Comparison of ENCODE assay signal across 8 cellular contexts in the genomic region with DNA sequence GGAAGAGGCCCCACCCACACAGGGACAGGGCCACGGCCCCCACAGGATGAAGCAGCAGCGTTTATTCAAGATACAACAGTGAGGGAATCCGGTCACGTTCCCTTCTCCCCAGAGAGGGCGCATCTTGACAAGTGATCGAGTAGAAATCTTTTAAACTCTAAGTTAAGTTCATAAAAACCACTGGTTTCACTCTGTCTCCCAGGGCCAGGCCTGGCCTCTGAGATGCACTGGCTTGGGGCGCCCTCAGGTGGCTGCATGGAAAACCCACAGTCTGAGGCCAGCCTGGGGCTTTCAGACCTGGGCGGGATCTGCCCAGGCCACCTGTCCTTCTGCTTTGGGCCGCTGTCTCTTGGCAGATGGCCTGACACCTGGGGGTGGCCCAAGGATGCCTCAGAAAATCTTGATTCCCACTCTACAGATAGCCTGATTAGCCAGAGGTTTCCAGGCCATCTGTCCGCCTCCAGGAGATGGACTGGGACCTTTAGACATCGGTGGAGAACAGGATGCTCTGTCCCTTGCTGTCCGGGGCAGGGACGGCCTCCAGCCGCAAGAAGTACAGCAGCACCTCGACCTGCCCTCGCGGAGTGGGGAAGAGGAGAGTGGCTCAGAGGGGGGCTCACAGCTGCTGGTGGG.
DNase-seq lines count a peak whose midpoint lies in the region; ATAC-seq and TF ChIP-seq lines count a peak whose summit lies in the region.
"Not testable (repeated sequence)": the region's sequence is repeated elsewhere in the genome, so short reads cannot be mapped to it uniquely, and the experiment has no call there.

No MANE protein-coding gene starts in this region.

- H3K9me3 Mint-ChIP-seq in central memory CD8-positive, alpha-beta T cell = not testable (repeated sequence)

- not testable (repeated sequence) for H3K27ac ChIP-seq in DND-41 (ENCODE audit: low read length); OCI-LY1 (ENCODE audit: low read depth, low read length, poor library complexity, severe bottlenecking)
- peak overlapping the region in 1 of 2 donors; percentile 40 for H3K27ac ChIP-seq in thoracic aorta

- peak overlapping the region; percentile 22; the same call in 1 of the 2 replicates for H3K4me2 ChIP-seq in DND-41 (ENCODE audit: insufficient read depth, low read length)
- not testable (repeated sequence) for H3K4me2 ChIP-seq in OCI-LY1 (ENCODE audit: low read length)

- not testable (repeated sequence) for H3K4me1 Mint-ChIP-seq in central memory CD8-positive, alpha-beta T cell

- H2AFZ ChIP-seq in DND-41 (ENCODE audit: low read depth, low read length); OCI-LY1 (ENCODE audit: low read length): not testable (repeated sequence)

- H3K4me3 Mint-ChIP-seq in central memory CD8-positive, alpha-beta T cell = not testable (repeated sequence)

- TF ChIP-seq CTCF in DND-41 (IDR thresholded peaks at IDR 0.05; ENCODE audit: borderline replicate concordance, extremely low read depth, low read length, poor library complexity, severe bottlenecking) (peak; percentile 58), OCI-LY1 (IDR thresholded peaks at IDR 0.05; ENCODE audit: low read length) (peak; percentile 49; the same call in 1 of the 2 replicates), thoracic aorta (IDR thresholded peaks at IDR 0.05) (peak; percentile 9)

- H3K4me3 ChIP-seq in DND-41 (ENCODE audit: low read depth in 1 of 2, low read length in 2 of 2); OCI-LY1 (ENCODE audit: low read depth, low read length, poor library complexity, severe bottlenecking): not testable (repeated sequence)
- H3K4me3 ChIP-seq in thoracic aorta = peak overlapping the region; percentile 23

- peak; percentile 56 for ATAC-seq in DND-41 (ENCODE audit: insufficient read depth, low read depth)
- peak; percentile 50 for ATAC-seq in central memory CD8-positive, alpha-beta T cell (replicated peaks; ENCODE audit: extremely low read depth, poor library complexity, severe bottlenecking)
- not testable (repeated sequence) for ATAC-seq in thoracic aorta (ENCODE audit: insufficient number of reproducible peaks, low FRiP score, low read depth)

- H3K79me2 ChIP-seq in DND-41 (ENCODE audit: insufficient read depth, low read length); OCI-LY1 (ENCODE audit: insufficient read depth, low read length): not testable (repeated sequence)

- H3K9me3 ChIP-seq in DND-41 (ENCODE audit: insufficient read depth, low read length, severe bottlenecking); OCI-LY1 (ENCODE audit: low read length); thoracic aorta: not testable (repeated sequence)

- not testable (repeated sequence) for H3K9me2 ChIP-seq in OCI-LY1 (ENCODE audit: low read depth, low read length)

- peak; percentile 73 for DNase-seq in DND-41
- DNase-seq in KG1 (lab: John Stamatoyannopoulos, UW) = peak; percentile 52
- DNase-seq in activated CD4-positive, alpha-beta T cell treated with anti-CD3 and anti-CD28 coated beads, Interleukin-2, amount 50 U/mL, for 48 hours = peak; percentile 75 to 81
- DNase-seq in central memory CD8-positive, alpha-beta T cell (ENCODE audit: low spot score in 2 of 2) = peak in 1 of 2 donors; percentile 70
- DNase-seq in hypothalamus (lab: John Stamatoyannopoulos, UW) = peak in 36 of 51 donors; percentile 10 to 84 (median 58)
- peak; percentile 54 for DNase-seq in pons (ENCODE audit: low spot score)
- DNase-seq in thoracic aorta (ENCODE audit: low spot score) = not testable (repeated sequence)

- H3K27ac Mint-ChIP-seq in central memory CD8-positive, alpha-beta T cell (ENCODE audit: low read depth) = not testable (repeated sequence)

- not testable (repeated sequence) for H3K36me3 ChIP-seq in DND-41 (ENCODE audit: insufficient read depth, low read length); OCI-LY1 (ENCODE audit: insufficient read depth, low read length); thoracic aorta

- not testable (repeated sequence) for H3K27me3 Mint-ChIP-seq in central memory CD8-positive, alpha-beta T cell

- H3F3A ChIP-seq in OCI-LY1 (ENCODE audit: insufficient read depth, low read length) = not testable (repeated sequence)

- not testable (repeated sequence) for H3K36me3 Mint-ChIP-seq in central memory CD8-positive, alpha-beta T cell (ENCODE audit: insufficient read depth)

- H3K27me3 ChIP-seq in DND-41 (ENCODE audit: insufficient read depth, low read length, poor library complexity); OCI-LY1 (ENCODE audit: insufficient read depth, low read length); thoracic aorta (replicated peaks; ENCODE audit: insufficient read depth): not testable (repeated sequence)

- H4K20me1 ChIP-seq in DND-41 (ENCODE audit: insufficient read depth, low read length); OCI-LY1 (ENCODE audit: insufficient read depth, low read length): not testable (repeated sequence)

- H3K4me1 ChIP-seq in DND-41 (ENCODE audit: insufficient read depth, low read length) = peaks cover 13% of the 10 kb centered on the region
- H3K4me1 ChIP-seq in OCI-LY1 (ENCODE audit: insufficient read depth, low read length, severe bottlenecking); thoracic aorta (ENCODE audit: control insufficient read depth in 1 of 2, low read depth in 2 of 2): not testable (repeated sequence)

- H3K9ac ChIP-seq in DND-41 (ENCODE audit: low read depth, low read length); OCI-LY1 (ENCODE audit: low read length): not testable (repeated sequence)
